ENCODE assay signal across 8 cellular contexts in the genomic region with DNA sequence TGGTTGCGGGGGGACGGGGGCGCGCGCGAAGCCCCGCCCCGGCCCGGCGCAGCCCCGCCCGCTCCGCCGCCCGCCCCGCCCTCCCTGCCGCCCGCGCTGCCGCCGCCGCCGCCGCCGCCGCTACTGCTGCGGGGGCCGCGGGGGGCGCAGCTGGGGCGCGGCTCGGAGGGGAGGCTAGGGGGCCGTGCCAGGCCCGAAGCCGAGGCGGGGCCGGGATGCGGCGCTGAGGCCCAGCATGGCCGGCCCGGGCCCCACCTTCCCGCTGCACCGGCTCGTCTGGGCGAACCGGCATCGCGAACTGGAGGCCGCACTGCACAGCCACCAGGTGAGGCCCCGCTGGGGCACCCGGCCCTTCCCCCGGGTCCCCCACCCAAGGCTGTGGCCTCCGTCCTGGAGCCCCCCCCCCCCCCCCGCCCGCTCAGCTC. TPM values are rescaled to one million over a fixed set of nuclear protein-coding genes. Genes with fewer than 3 reads are reported as not detected.
DNase-seq lines count a peak whose midpoint lies in the region; ATAC-seq and TF ChIP-seq lines count a peak whose summit lies in the region.

A gene (plus strand): TSS at position 78 of the 425 bp plus-strand sequence. CDS start 158 bp downstream, at position 236.

- H3K27me3 Mint-ChIP-seq in memory B cell, result no peaks in the 10 kb centered on the region

- peak within 1 kb of the TSS; percentile 93 for H3K4me3 Mint-ChIP-seq in memory B cell

- peaks cover 6% of the 10 kb centered on the region for H3K36me3 Mint-ChIP-seq in memory B cell

- peak within 1 kb of the TSS; percentile 100 for H3K27ac ChIP-seq in KOPT-K1 (ENCODE audit: low read depth, low read length, poor library complexity, severe bottlenecking)
- peak within 1 kb of the TSS; percentile 93 to 94 for H3K27ac ChIP-seq in tibial artery

- intact Hi-C loops in tibial artery (cut with DNase I; ENCODE audit: low total_unique reads), result loop anchor here (1.0 kb wide), 1 partner anchor 28 kb away; no protein-coding TSS in a partner anchor

- peaks cover 36% of the 10 kb centered on the region for H3K4me1 Mint-ChIP-seq in memory B cell

- H3K9me3 Mint-ChIP-seq in memory B cell, result no peaks in the 10 kb centered on the region

- peak within 1 kb of the TSS; percentile 97 for H3K27ac Mint-ChIP-seq in memory B cell

- ATAC-seq in GM19023 (IDR thresholded peaks at IDR 0.05; ENCODE audit: unreplicated experiment) (peak; percentile 53), memory B cell (ENCODE audit: low read depth) (no peak)

- TF ChIP-seq CTCF in AG10803 (conservative IDR thresholded peaks at IDR 0.05; ENCODE audit: low read length) (no peak), tibial artery (IDR thresholded peaks at IDR 0.05) (no peak)

- DNase-seq in AG10803 (ENCODE audit: low read depth) (no peak), cerebellum (ENCODE audit: low spot score) (peak; percentile 94), memory B cell (ENCODE audit: low spot score in 2 of 2) (no peak), tibial artery (no peak), NCI-H1436 treated with DMSO at 0.1 percent for 48 hours (lab: John Stamatoyannopoulos, UW) (no peak), cerebellar nuclear complex (lab: John Stamatoyannopoulos, UW) (no peak)

- H3K4me3 ChIP-seq in AG10803 (ENCODE audit: low read length) (peak within 1 kb of the TSS; percentile 82), tibial artery (peak within 1 kb of the TSS; percentile 69 to 73)

- no peaks in the 10 kb centered on the region for H3K27me3 ChIP-seq in tibial artery

- H3K9me3 ChIP-seq in KOPT-K1 (ENCODE audit: insufficient read depth, low read length, poor library complexity, severe bottlenecking) (peaks cover under 1% of the 10 kb centered on the region), tibial artery (no peaks in the 10 kb centered on the region)

- peaks cover 7 to 39% (median 26%) of the 10 kb centered on the region in 4 donors for H3K4me1 ChIP-seq in tibial artery

- peaks cover 73% of the 10 kb centered on the region for H3K36me3 ChIP-seq in KOPT-K1 (ENCODE audit: insufficient read depth, low read length)
- H3K36me3 ChIP-seq in tibial artery, result peaks cover 25 to 52% (median 43%) of the 10 kb centered on the region in 3 donors

RNA-seq across cellular contexts. Expression of the gene that starts here (rescaled TPM):
- 31.1 TPM for total RNA-seq in cerebellum
